ENCODE assay signal across 2 cellular contexts in genomic region chr3:172176385-172176784, GRCh38.
TF ChIP-seq lines count a peak whose summit lies in the region.

No MANE protein-coding gene starts in this region.

TF ChIP-seq in IMR-90, 13 proteins besides CTCF, POLR2A, EP300 and RAD21 (continued from another document):
- TF ChIP-seq NFE2L2 (IDR thresholded peaks at IDR 0.05; ENCODE audit: low read depth, low read length): no peak
- no peak for TF ChIP-seq SMC3 (IDR thresholded peaks at IDR 0.05; ENCODE audit: low read depth, low read length)
- no peak for TF ChIP-seq ELK1 (IDR thresholded peaks at IDR 0.05; ENCODE audit: borderline replicate concordance, low read depth, low read length)
- no peak for TF ChIP-seq RCOR1 (IDR thresholded peaks at IDR 0.05; ENCODE audit: insufficient replicate concordance, low read length)
- TF ChIP-seq MXI1 (IDR thresholded peaks at IDR 0.05; ENCODE audit: borderline replicate concordance, low read depth, low read length): no peak
- TF ChIP-seq USF2 (IDR thresholded peaks at IDR 0.05; ENCODE audit: low read depth, low read length): no peak
- TF ChIP-seq CHD1 (IDR thresholded peaks at IDR 0.05; ENCODE audit: low read depth, low read length): no peak
- no peak for TF ChIP-seq BHLHE40 (IDR thresholded peaks at IDR 0.05; ENCODE audit: low read depth, low read length)
- TF ChIP-seq MAZ (IDR thresholded peaks at IDR 0.05; ENCODE audit: borderline replicate concordance, low read depth, low read length): no peak
- no peak for TF ChIP-seq CEBPB (IDR thresholded peaks at IDR 0.05; ENCODE audit: low read depth, low read length)
- no peak for TF ChIP-seq RFX5 (IDR thresholded peaks at IDR 0.05; ENCODE audit: low read depth, low read length)
TF ChIP-seq in IMR-90: peak in this region for 0.

TF ChIP-seq in endothelial cell of umbilical vein, 7 proteins besides CTCF, POLR2A, EP300 and RAD21 (continued from another document):
- TF ChIP-seq MAX (IDR thresholded peaks at IDR 0.05; ENCODE audit: insufficient read depth, insufficient read length): no peak
- no peak for TF ChIP-seq EZH2 (IDR thresholded peaks at IDR 0.05; ENCODE audit: borderline replicate concordance, low read depth, low read length, severe bottlenecking)
- no peak for TF ChIP-seq POLR2AphosphoS5 (IDR thresholded peaks at IDR 0.05; ENCODE audit: insufficient read depth, low read depth, low read length)
- TF ChIP-seq GATA2 (IDR thresholded peaks at IDR 0.05; ENCODE audit: insufficient read depth, insufficient read length, low read depth, low read length): no peak
- no peak for TF ChIP-seq JUN (IDR thresholded peaks at IDR 0.05; ENCODE audit: borderline replicate concordance, insufficient read depth, insufficient read length, low read depth)
